20 cellular contexts compared by ENCODE assay signal in genomic region chr13:43758834-43759233, GRCh38.
DNase-seq lines count a peak whose midpoint lies in the region; ATAC-seq and TF ChIP-seq lines count a peak whose summit lies in the region.
"Had no signal": no experiment of that assay in that cellular context is flagged by ENCODE, and none has a peak within 500 bp of the region (broad histone marks: within the 10 kb centered on the region; RNA-seq: fewer than 3 reads in every experiment).

No MANE protein-coding gene starts in this region.

- ATAC-seq in GM18909 (IDR thresholded peaks at IDR 0.05; ENCODE audit: poor library complexity, unreplicated experiment), result peak; percentile 47
- ATAC-seq in GM21390 (IDR thresholded peaks at IDR 0.05; ENCODE audit: unreplicated experiment), result peak; percentile 85
- peak; percentile 69 for ATAC-seq in HG03342 (IDR thresholded peaks at IDR 0.05; ENCODE audit: unreplicated experiment)
- no peak for ATAC-seq in HG02759 (IDR thresholded peaks at IDR 0.05; ENCODE audit: unreplicated experiment)
- ATAC-seq: A549, PC-3 had no signal

- TF ChIP-seq CTCF in GM10266 (IDR thresholded peaks at IDR 0.05; ENCODE audit: control insufficient read depth, insufficient read depth, low read depth, missing control alignments), result no peak

- peak; percentile 14 for DNase-seq in GM10266 (ENCODE audit: extremely low spot score)
- DNase-seq in NCI-H748 treated with DMSO at 0.1 percent for 48 hours (lab: John Stamatoyannopoulos, UW), result no peak
- DNase-seq in 8988T, result no peak
- DNase-seq in NCI-H69 (lab: John Stamatoyannopoulos, UW), result no peak
- DNase-seq: Calu3, cortex of kidney, GOT3, head of caudate nucleus, Karpas-422, NCI-H1105, NCI-H774, nucleus accumbens, PC-3, SHP77 treated with DMSO at 0.1 percent for 48 hours, uterus had no signal
